ENCODE assay signal across 1 cellular context in genomic region chr4:26782168-26782829, GRCh38.
TF ChIP-seq lines count a peak whose summit lies in the region.

No MANE protein-coding gene starts in this region.

TF ChIP-seq in K562, 482 proteins besides CTCF, POLR2A, EP300 and RAD21 (continued from another document and continues in another):
- peak in 1 of 2 experiments; percentile 59; a peak in 1 of 4 replicates for TF ChIP-seq ZNF318 (IDR thresholded peaks at IDR 0.05; ENCODE audit: borderline replicate concordance in 1 of 2, low read depth in 1 of 2)
- 0 out of 2 replicates have a peak, but pooled peaks have one; percentile 17 for TF ChIP-seq TRIM28 (IDR thresholded peaks at IDR 0.05)
- TF ChIP-seq NCOA1 (IDR thresholded peaks at IDR 0.05; ENCODE audit: low read depth): peak; percentile 76; the same call in 1 of the 2 replicates
- TF ChIP-seq ZBTB17 (CRISPR knock-in tag; IDR thresholded peaks at IDR 0.05): no peak
- TF ChIP-seq ATF2 (CRISPR knock-in tag; IDR thresholded peaks at IDR 0.05): no peak
- TF ChIP-seq, protein P1, sequence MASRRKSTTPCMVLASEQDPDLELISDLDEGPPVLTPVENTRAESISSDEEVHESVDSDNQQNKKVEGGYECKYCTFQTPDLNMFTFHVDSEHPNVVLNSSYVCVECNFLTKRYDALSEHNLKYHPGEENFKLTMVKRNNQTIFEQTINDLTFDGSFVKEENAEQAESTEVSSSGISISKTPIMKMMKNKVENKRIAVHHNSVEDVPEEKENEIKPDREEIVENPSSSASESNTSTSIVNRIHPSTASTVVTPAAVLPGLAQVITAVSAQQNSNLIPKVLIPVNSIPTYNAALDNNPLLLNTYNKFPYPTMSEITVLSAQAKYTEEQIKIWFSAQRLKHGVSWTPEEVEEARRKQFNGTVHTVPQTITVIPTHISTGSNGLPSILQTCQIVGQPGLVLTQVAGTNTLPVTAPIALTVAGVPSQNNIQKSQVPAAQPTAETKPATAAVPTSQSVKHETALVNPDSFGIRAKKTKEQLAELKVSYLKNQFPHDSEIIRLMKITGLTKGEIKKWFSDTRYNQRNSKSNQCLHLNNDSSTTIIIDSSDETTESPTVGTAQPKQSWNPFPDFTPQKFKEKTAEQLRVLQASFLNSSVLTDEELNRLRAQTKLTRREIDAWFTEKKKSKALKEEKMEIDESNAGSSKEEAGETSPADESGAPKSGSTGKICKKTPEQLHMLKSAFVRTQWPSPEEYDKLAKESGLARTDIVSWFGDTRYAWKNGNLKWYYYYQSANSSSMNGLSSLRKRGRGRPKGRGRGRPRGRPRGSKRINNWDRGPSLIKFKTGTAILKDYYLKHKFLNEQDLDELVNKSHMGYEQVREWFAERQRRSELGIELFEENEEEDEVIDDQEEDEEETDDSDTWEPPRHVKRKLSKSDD (conservative IDR thresholded peaks at IDR 0.05; ENCODE audit: low read length): no peak
- TF ChIP-seq THAP7 (CRISPR knock-in tag; IDR thresholded peaks at IDR 0.05): no peak
- TF ChIP-seq ESRRA (IDR thresholded peaks at IDR 0.05; ENCODE audit: borderline replicate concordance, low read depth): peak; percentile 63
- no peak for TF ChIP-seq ZNF75A (CRISPR knock-in tag; IDR thresholded peaks at IDR 0.05)
- peak; percentile 54; the same call in 1 of the 2 replicates for TF ChIP-seq SP1 (CRISPR knock-in tag; IDR thresholded peaks at IDR 0.05)
- no peak for TF ChIP-seq ATF1 (CRISPR knock-in tag; IDR thresholded peaks at IDR 0.05)
- TF ChIP-seq ATF1 (tag; IDR thresholded peaks at IDR 0.05): peak; percentile 69; the same call in 1 of the 2 replicates
- TF ChIP-seq BCL6 (CRISPR knock-in tag; IDR thresholded peaks at IDR 0.05): no peak
- TF ChIP-seq NR2F6 (CRISPR knock-in tag; IDR thresholded peaks at IDR 0.05): no peak
- no peak for TF ChIP-seq BACH1 (tag; IDR thresholded peaks at IDR 0.05)
- TF ChIP-seq C11orf30 (IDR thresholded peaks at IDR 0.05; ENCODE audit: low read depth): no peak
- no peak for TF ChIP-seq BCOR (IDR thresholded peaks at IDR 0.05)
- 0 out of 2 replicates have a peak, but pooled peaks have one; percentile 35 for TF ChIP-seq HEY1 (CRISPR knock-in tag; IDR thresholded peaks at IDR 0.05; ENCODE audit: borderline replicate concordance)
- TF ChIP-seq ZMIZ1 (IDR thresholded peaks at IDR 0.05; ENCODE audit: low read depth in 2 of 2, low read length in 2 of 2): peak in 1 of 2 experiments; percentile 88; a peak in 2 of 4 replicates
- peak; percentile 90 for TF ChIP-seq NBN (IDR thresholded peaks at IDR 0.05; ENCODE audit: low read depth)
- TF ChIP-seq ZNF592 (IDR thresholded peaks at IDR 0.05): no peak
- TF ChIP-seq, protein P2, sequence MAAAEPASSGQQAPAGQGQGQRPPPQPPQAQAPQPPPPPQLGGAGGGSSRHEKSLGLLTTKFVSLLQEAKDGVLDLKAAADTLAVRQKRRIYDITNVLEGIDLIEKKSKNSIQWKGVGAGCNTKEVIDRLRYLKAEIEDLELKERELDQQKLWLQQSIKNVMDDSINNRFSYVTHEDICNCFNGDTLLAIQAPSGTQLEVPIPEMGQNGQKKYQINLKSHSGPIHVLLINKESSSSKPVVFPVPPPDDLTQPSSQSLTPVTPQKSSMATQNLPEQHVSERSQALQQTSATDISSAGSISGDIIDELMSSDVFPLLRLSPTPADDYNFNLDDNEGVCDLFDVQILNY (CRISPR knock-in tag; IDR thresholded peaks at IDR 0.05): no peak
- no peak for TF ChIP-seq ZBTB1 (CRISPR knock-in tag; IDR thresholded peaks at IDR 0.05; ENCODE audit: borderline replicate concordance, low read depth)
- no peak for TF ChIP-seq MTF1 (CRISPR knock-in tag; IDR thresholded peaks at IDR 0.05; ENCODE audit: borderline replicate concordance)
- no peak for TF ChIP-seq ASH1L (IDR thresholded peaks at IDR 0.05; ENCODE audit: borderline replicate concordance, low read depth, partially characterized antibody)
- no peak for TF ChIP-seq ZNF324 (CRISPR knock-in tag; IDR thresholded peaks at IDR 0.05)
- TF ChIP-seq ZNF766 (CRISPR knock-in tag; conservative IDR thresholded peaks at IDR 0.05): peak; percentile 86
- no peak for TF ChIP-seq ZNF431 (CRISPR knock-in tag; IDR thresholded peaks at IDR 0.05)
- TF ChIP-seq SNIP1 (IDR thresholded peaks at IDR 0.05; ENCODE audit: low read depth): no peak
- no peak for TF ChIP-seq EWSR1 (IDR thresholded peaks at IDR 0.05; ENCODE audit: borderline replicate concordance, low read depth, partially characterized antibody)
- TF ChIP-seq BDP1 (IDR thresholded peaks at IDR 0.05; ENCODE audit: insufficient read depth, insufficient read length): no peak
- no peak for TF ChIP-seq KDM4B (IDR thresholded peaks at IDR 0.05; ENCODE audit: borderline replicate concordance in 2 of 2, low read depth in 1 of 2)
- TF ChIP-seq NFE2L1 (tag; IDR thresholded peaks at IDR 0.05; ENCODE audit: borderline replicate concordance, low read depth): no peak
- TF ChIP-seq CREBBP (IDR thresholded peaks at IDR 0.05; ENCODE audit: low read depth, low read length): no peak
- TF ChIP-seq ZNF444 (CRISPR knock-in tag; IDR thresholded peaks at IDR 0.05): no peak
- peak; percentile 81 for TF ChIP-seq NEUROD1 (IDR thresholded peaks at IDR 0.05; ENCODE audit: borderline replicate concordance, low read depth, low read length, partially characterized antibody)
- TF ChIP-seq ZNF121 (CRISPR knock-in tag; conservative IDR thresholded peaks at IDR 0.05): no peak
- no peak for TF ChIP-seq GTF2F1 (IDR thresholded peaks at IDR 0.05; ENCODE audit: low read depth, low read length)
- no peak for TF ChIP-seq CBX1 (IDR thresholded peaks at IDR 0.05; ENCODE audit: low read depth)
- TF ChIP-seq RBFOX2 (IDR thresholded peaks at IDR 0.05; ENCODE audit: low read depth, low read length): no peak
- no peak for TF ChIP-seq ZNF23 (CRISPR knock-in tag; IDR thresholded peaks at IDR 0.05)
- TF ChIP-seq NFE2 (IDR thresholded peaks at IDR 0.05; ENCODE audit: low read depth): peak; percentile 18; the same call in 1 of the 2 replicates
- TF ChIP-seq NCOA6 (IDR thresholded peaks at IDR 0.05): no peak
